Comparison of ENCODE assay signal across 13 cellular contexts in the genomic region with DNA sequence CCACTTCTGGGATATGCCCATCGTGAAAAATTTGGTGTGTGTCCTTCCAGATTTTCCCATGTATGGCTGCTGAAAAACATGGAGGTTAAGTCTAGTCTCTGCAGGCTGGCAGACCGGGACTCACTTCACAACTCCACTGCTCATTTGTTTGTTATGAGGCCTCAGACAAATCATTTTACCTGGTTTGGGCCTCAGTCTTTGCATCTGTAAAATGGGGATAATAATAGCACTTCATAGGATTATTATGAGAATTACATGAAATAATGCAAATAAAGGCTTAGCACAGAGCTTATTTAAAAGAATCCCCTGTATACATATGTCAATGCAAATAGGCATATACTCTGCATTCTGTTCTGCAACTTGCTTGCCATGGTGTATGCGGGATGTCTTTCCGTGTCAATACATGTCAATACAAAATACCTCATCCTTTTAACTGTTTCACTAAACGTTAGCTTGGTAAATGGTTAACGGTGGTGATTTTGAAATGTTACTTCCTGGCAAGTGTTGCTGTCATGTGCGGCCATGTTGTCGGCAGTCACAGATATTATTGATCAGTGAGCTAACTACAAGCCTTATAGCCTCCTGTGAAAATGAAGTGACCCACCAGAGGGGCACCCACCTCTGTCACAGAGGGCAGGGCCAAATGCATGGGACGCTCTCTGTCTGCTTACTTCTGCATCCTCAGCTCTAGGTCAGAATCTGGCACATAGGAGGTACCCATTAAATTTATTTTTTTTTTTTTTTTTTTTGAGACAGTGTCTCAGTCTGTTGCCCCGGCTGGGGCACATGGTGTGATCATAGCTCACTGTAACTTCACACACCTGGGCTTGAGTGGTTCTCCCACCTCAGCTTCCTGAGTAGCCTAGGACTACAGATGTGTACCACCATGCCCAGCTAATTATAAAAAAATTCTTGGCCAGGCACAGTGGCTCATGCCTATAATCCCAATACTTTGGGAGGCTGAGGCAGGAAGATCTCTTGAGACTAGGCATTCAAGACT. TPM values are rescaled to one million over a fixed set of nuclear protein-coding genes. Genes with fewer than 3 reads are reported as not detected.
DNase-seq lines count a peak whose midpoint lies in the region; ATAC-seq and TF ChIP-seq lines count a peak whose summit lies in the region.
"Had no signal": no experiment of that assay in that cellular context is flagged by ENCODE, and none has a peak within 500 bp of the region (broad histone marks: within the 10 kb centered on the region; RNA-seq: fewer than 3 reads in every experiment).

No MANE protein-coding gene starts in this region.

- peaks cover 32% of the 10 kb centered on the region for H3K36me3 Mint-ChIP-seq in CD4-positive, CD25-positive, alpha-beta regulatory T cell
- H3K36me3 Mint-ChIP-seq in T-cell = peaks cover 36% of the 10 kb centered on the region

- WGBS in smooth muscle cell (ENCODE audit: low lambda C conversion rate) = 91% methylated on average over 10 of the region's 10 CpGs

- DNase-seq in CD4-positive, CD25-positive, alpha-beta regulatory T cell = peak in 2 of 3 donors; percentile 56 to 78
- DNase-seq in GM12865 (ENCODE audit: low read depth) = peak; percentile 54
- DNase-seq in T-cell = peak in 4 of 34 experiments; percentile 33 to 47 (median 43)
- peak; percentile 54 for DNase-seq in central memory CD4-positive, alpha-beta T cell
- DNase-seq in left ventricle myocardium inferior = no peak
- no peak for DNase-seq in D341Med (ENCODE audit: low spot score)
- DNase-seq in smooth muscle cell (lab: John Stamatoyannopoulos, UW; ENCODE audit: unreplicated experiment) = no peak
- DNase-seq: hypothalamus, left cardiac atrium, NCI-H1436 treated with DMSO at 0.1 percent for 48 hours had no signal

- H3K36me3 ChIP-seq in CD4-positive, CD25-positive, alpha-beta regulatory T cell (ENCODE audit: control insufficient read depth, insufficient read depth, low read length) = peaks cover 11% of the 10 kb centered on the region
- H3K36me3 ChIP-seq in left ventricle myocardium inferior (no peaks in the 10 kb centered on the region), smooth muscle cell (ENCODE audit: low read depth) (no peaks in the 10 kb centered on the region)
- H3K36me3 ChIP-seq: tibial nerve had no signal

- peak; percentile 13 to 35 for ATAC-seq in CD4-positive, CD25-positive, alpha-beta regulatory T cell (ENCODE audit: low read depth in 2 of 2)
- ATAC-seq in T-cell (replicated peaks in 1 of 4) (peak in 1 of 4 experiments; percentile 32), HG03175 (IDR thresholded peaks at IDR 0.05; ENCODE audit: unreplicated experiment) (no peak)
- ATAC-seq: left cardiac atrium had no signal

- H3K27ac ChIP-seq in CD4-positive, CD25-positive, alpha-beta regulatory T cell (ENCODE audit: insufficient read depth, low read length, poor library complexity, severe bottlenecking) = peak overlapping the region; percentile 94
- H3K27ac ChIP-seq in left ventricle myocardium inferior (replicated peaks) (no peak overlapping the region), smooth muscle cell (ENCODE audit: low read depth) (no peak overlapping the region)
- H3K27ac ChIP-seq: SK-N-MC had no signal

- H3K9me3 Mint-ChIP-seq in CD4-positive, CD25-positive, alpha-beta regulatory T cell = peaks cover 0 to 3% (median 0%) of the 10 kb centered on the region in 7 donors
- no peaks in the 10 kb centered on the region for H3K9me3 Mint-ChIP-seq in T-cell

- no peak overlapping the region for H3K9ac ChIP-seq in smooth muscle cell (ENCODE audit: low read depth)

- no peak overlapping the region for H2AFZ ChIP-seq in smooth muscle cell (ENCODE audit: low read depth)

- peak overlapping the region; percentile 87 to 100 (median 98) for H3K4me3 Mint-ChIP-seq in CD4-positive, CD25-positive, alpha-beta regulatory T cell
- peak overlapping the region; percentile 83 to 100 (median 91) for H3K4me3 Mint-ChIP-seq in T-cell

- POLR2A ChIA-PET in T-cell (lab: Charles Lee) = interaction anchor here (0.6 to 1.2 kb wide), 7 partner anchors 13 to 561 kb away, joined by 3 to 11 read pairs (median 5); a partner anchor contains a TSS

- no peaks in the 10 kb centered on the region for H3F3A ChIP-seq in smooth muscle cell (ENCODE audit: low read depth)

- peak overlapping the region; percentile 99 for H3K4me3 ChIP-seq in CD4-positive, CD25-positive, alpha-beta regulatory T cell (ENCODE audit: low read depth, low read length)
- H3K4me3 ChIP-seq in GM12865 (ENCODE audit: low read depth, low read length) (peak overlapping the region; percentile 71), left ventricle myocardium inferior (no peak overlapping the region), smooth muscle cell (no peak overlapping the region)
- H3K4me3 ChIP-seq: SK-N-MC had no signal

- peaks cover 83% of the 10 kb centered on the region for H3K4me1 ChIP-seq in CD4-positive, CD25-positive, alpha-beta regulatory T cell (ENCODE audit: control insufficient read depth, insufficient read depth, low read length, poor library complexity, severe bottlenecking)
- H3K4me1 ChIP-seq in left ventricle myocardium inferior (peaks cover 28% of the 10 kb centered on the region), smooth muscle cell (ENCODE audit: low read depth) (no peaks in the 10 kb centered on the region)

- CTCF ChIA-PET in T-cell (lab: Charles Lee) = interaction anchor here (0.5 to 1.5 kb wide), 9 partner anchors 13 to 183 kb away, joined by 3 to 8 read pairs (median 4); a partner anchor contains a TSS

- peak overlapping the region; percentile 91 to 99 (median 93) for H3K27ac Mint-ChIP-seq in CD4-positive, CD25-positive, alpha-beta regulatory T cell
- peak overlapping the region; percentile 93 for H3K27ac Mint-ChIP-seq in T-cell

- no peaks in the 10 kb centered on the region for H3K27me3 Mint-ChIP-seq in CD4-positive, CD25-positive, alpha-beta regulatory T cell
- H3K27me3 Mint-ChIP-seq in T-cell = no peaks in the 10 kb centered on the region

- no peak overlapping the region for H3K4me2 ChIP-seq in smooth muscle cell

- intact Hi-C loops in left ventricle myocardium inferior (cut with micrococcal nuclease) = no loop called here

- H4K20me1 ChIP-seq in smooth muscle cell (ENCODE audit: low read depth) = no peaks in the 10 kb centered on the region

- H3K9me3 ChIP-seq in CD4-positive, CD25-positive, alpha-beta regulatory T cell (ENCODE audit: control insufficient read depth in 2 of 2, low read length in 2 of 2) = no peaks in the 10 kb centered on the region
- no peaks in the 10 kb centered on the region for H3K9me3 ChIP-seq in left ventricle myocardium inferior (replicated peaks)
- H3K9me3 ChIP-seq in smooth muscle cell (replicated peaks; ENCODE audit: low read depth) = no peaks in the 10 kb centered on the region
- H3K9me3 ChIP-seq: tibial nerve had no signal

- no peaks in the 10 kb centered on the region for H3K79me2 ChIP-seq in smooth muscle cell (ENCODE audit: low read depth)

- no peaks in the 10 kb centered on the region for H3K27me3 ChIP-seq in CD4-positive, CD25-positive, alpha-beta regulatory T cell (ENCODE audit: control insufficient read depth, insufficient read depth, low read length)
- H3K27me3 ChIP-seq in left ventricle myocardium inferior (ENCODE audit: low read depth) (no peaks in the 10 kb centered on the region), smooth muscle cell (ENCODE audit: low read depth) (no peaks in the 10 kb centered on the region)
- H3K27me3 ChIP-seq: tibial nerve had no signal

- H3K4me1 Mint-ChIP-seq in CD4-positive, CD25-positive, alpha-beta regulatory T cell = peaks cover 14 to 50% (median 35%) of the 10 kb centered on the region in 4 donors
- peaks cover 50 to 68% (median 68%) of the 10 kb centered on the region in 3 donors for H3K4me1 Mint-ChIP-seq in T-cell

- TF ChIP-seq CTCF in GM12865 (IDR thresholded peaks at IDR 0.05; ENCODE audit: insufficient read depth, low read depth, low read length, missing control alignments) = no peak
- no peak for TF ChIP-seq CTCF in left ventricle myocardium inferior (IDR thresholded peaks at IDR 0.05; ENCODE audit: borderline replicate concordance)
- no peak for TF ChIP-seq CTCF in smooth muscle cell (IDR thresholded peaks at IDR 0.05; ENCODE audit: borderline replicate concordance, insufficient read depth, poor library complexity, severe bottlenecking)

RNA-seq across cellular contexts. Expression of a gene that starts 4.3 kb away (rescaled TPM):
- 388 TPM for total RNA-seq in CD4-positive, CD25-positive, alpha-beta regulatory T cell
- 1,000 to 10,000 TPM in 2 of 4 donors, 100 to 1,000 TPM in 2; 968 to 1,114 (median 1,027) TPM for polyA plus RNA-seq in CD4-positive, CD25-positive, alpha-beta regulatory T cell
- 100 to 1,000 TPM; 341 to 489 (median 428) TPM for total RNA-seq in T-cell
- total RNA-seq in left ventricle myocardium inferior = 0.63 TPM
- 0.22 TPM in 1 of 2 replicates, not detected in the other for total RNA-seq in smooth muscle cell
- polyA plus RNA-seq in smooth muscle cell = not detected in 2 replicates

RNA-seq across cellular contexts. Expression of a gene that starts 8.3 kb away (rescaled TPM):
- total RNA-seq in CD4-positive, CD25-positive, alpha-beta regulatory T cell = 0.44 TPM
- polyA plus RNA-seq in CD4-positive, CD25-positive, alpha-beta regulatory T cell = not detected
- 1 to 10 TPM in 1 of 5 donors, under 1 TPM in 4; 0.65 to 1.0 (median 0.95) TPM for total RNA-seq in T-cell
- 7.9 TPM for total RNA-seq in left ventricle myocardium inferior
- total RNA-seq in smooth muscle cell = 0.31 TPM in 1 of 2 replicates, not detected in the other
- 0.39 TPM in 1 of 2 replicates, not detected in the other for polyA plus RNA-seq in smooth muscle cell

RNA-seq across cellular contexts. Expression of a gene that starts 33.2 kb away (rescaled TPM):
- 123 TPM for total RNA-seq in CD4-positive, CD25-positive, alpha-beta regulatory T cell
- polyA plus RNA-seq in CD4-positive, CD25-positive, alpha-beta regulatory T cell = 100 to 1,000 TPM; 191 to 216 (median 204) TPM
- total RNA-seq in T-cell = 100 to 1,000 TPM in 2 of 5 donors, 10 to 100 TPM in 3; 94.9 to 117 (median 98.4) TPM
- total RNA-seq in left ventricle myocardium inferior = 91.1 TPM
- 200 and 240 TPM in 2 replicates for total RNA-seq in smooth muscle cell
- polyA plus RNA-seq in smooth muscle cell = 250 and 257 TPM in 2 replicates

RNA-seq across cellular contexts. Expression of a gene that starts 33.2 kb away (rescaled TPM):
- total RNA-seq in CD4-positive, CD25-positive, alpha-beta regulatory T cell = 14.2 TPM
- polyA plus RNA-seq in CD4-positive, CD25-positive, alpha-beta regulatory T cell = 1 to 10 TPM; 4.6 to 6.2 (median 5.5) TPM
- total RNA-seq in T-cell = 10 to 100 TPM; 14.0 to 29.6 (median 26.0) TPM
- 10.9 TPM for total RNA-seq in left ventricle myocardium inferior
- total RNA-seq in smooth muscle cell = 10.9 and 13.3 TPM in 2 replicates
- 19.8 and 27.5 TPM in 2 replicates for polyA plus RNA-seq in smooth muscle cell

RNA-seq across cellular contexts. Expression of a gene that starts 36.5 kb away (rescaled TPM):
- total RNA-seq in CD4-positive, CD25-positive, alpha-beta regulatory T cell = 98.2 TPM
- polyA plus RNA-seq in CD4-positive, CD25-positive, alpha-beta regulatory T cell = 100 to 1,000 TPM; 132 to 150 (median 147) TPM
- 100 to 1,000 TPM; 117 to 153 (median 142) TPM for total RNA-seq in T-cell
- total RNA-seq in left ventricle myocardium inferior = 40.4 TPM
- 29.3 and 40.5 TPM in 2 replicates for total RNA-seq in smooth muscle cell
- polyA plus RNA-seq in smooth muscle cell = 48.8 and 51.7 TPM in 2 replicates

Comparison
In these comparisons a context has a peak if more than half of its experiments do, and no peak if none do; other contexts are left out.
1. DNase-seq: peak in CD4-positive, CD25-positive, alpha-beta regulatory T cell (2 of 3), GM12865 (single experiment) and central memory CD4-positive, alpha-beta T cell (single experiment); none in left ventricle myocardium inferior (single experiment), D341Med (single experiment) and smooth muscle cell (single experiment).
2. H3K4me3 ChIP-seq: peak in CD4-positive, CD25-positive, alpha-beta regulatory T cell (single experiment) and GM12865 (single experiment); none in left ventricle myocardium inferior (single experiment) and smooth muscle cell (single experiment).
3. RNA of a gene that starts 4.3 kb away (total RNA-seq): 341 to 489 TPM in T-cell and 388 TPM in CD4-positive, CD25-positive, alpha-beta regulatory T cell (single experiment); 0.63 TPM in left ventricle myocardium inferior (single experiment) and 0.22 TPM in smooth muscle cell; every median in the first group is over 100 times any median in the second.